1 cellular context compared by ENCODE assay signal in genomic region chr5:14123974-14124482, GRCh38.
TF ChIP-seq lines count a peak whose summit lies in the region.

No MANE protein-coding gene starts in this region.

TF ChIP-seq in IMR-90, 13 proteins besides CTCF, POLR2A, EP300 and RAD21 (continued from another document):
- TF ChIP-seq ELK1 (IDR thresholded peaks at IDR 0.05; ENCODE audit: borderline replicate concordance, low read depth, low read length) (no peak), MAZ (IDR thresholded peaks at IDR 0.05; ENCODE audit: borderline replicate concordance, low read depth, low read length) (no peak), RCOR1 (IDR thresholded peaks at IDR 0.05; ENCODE audit: insufficient replicate concordance, low read length) (no peak)
